8 cellular contexts compared by ENCODE assay signal in the genomic region with DNA sequence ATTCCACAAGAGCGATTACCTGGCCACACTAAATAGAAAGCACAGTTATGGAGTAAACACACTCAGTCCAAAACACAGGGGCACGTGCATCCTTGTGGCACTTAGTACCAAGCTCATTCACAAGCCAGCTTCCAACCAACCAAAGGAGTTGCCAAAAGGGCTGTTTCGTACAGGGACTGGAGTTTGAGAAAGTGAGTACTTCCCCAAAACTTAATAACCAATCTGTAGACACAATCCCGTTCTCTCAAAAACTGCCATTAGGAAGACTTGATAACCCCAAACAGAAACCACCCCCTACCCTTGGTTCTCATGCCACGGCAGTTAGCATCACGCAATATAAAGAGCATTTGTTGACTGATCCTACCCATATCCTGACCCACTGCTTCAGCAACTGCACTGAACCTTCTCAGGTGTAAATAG.
DNase-seq lines count a peak whose midpoint lies in the region; ATAC-seq and TF ChIP-seq lines count a peak whose summit lies in the region.

No MANE protein-coding gene starts in this region.

- ATAC-seq in HG02943 (IDR thresholded peaks at IDR 0.05; ENCODE audit: low read depth, unreplicated experiment): peak; percentile 17

- intact Hi-C loops in activated CD4-positive, alpha-beta memory T cell treated with anti-CD3 and anti-CD28 coated beads for 36 hours (cut with micrococcal nuclease): no loop called here
- intact Hi-C loops in prostate gland (cut with DNase I): no loop called here

- no peaks in the 10 kb centered on the region for H3K27me3 Mint-ChIP-seq in activated CD4-positive, alpha-beta memory T cell treated with anti-CD3 and anti-CD28 coated beads for 36 hours

- H3K4me3 ChIP-seq in cardiac muscle cell (peak overlapping the region; percentile 46), prostate gland (peak overlapping the region; percentile 41 to 56)

- H3K27ac ChIP-seq in cardiac muscle cell (no peak overlapping the region), prostate gland (no peak overlapping the region)

- H3K4me1 Mint-ChIP-seq in activated CD4-positive, alpha-beta memory T cell treated with anti-CD3 and anti-CD28 coated beads for 36 hours (ENCODE audit: low read depth): peaks cover 30% of the 10 kb centered on the region

- no peak for TF ChIP-seq CTCF in cardiac muscle cell (IDR thresholded peaks at IDR 0.05; ENCODE audit: low read depth, low read length)
- no peak for TF ChIP-seq CTCF in prostate gland (IDR thresholded peaks at IDR 0.05)

- no peaks in the 10 kb centered on the region for H3K9me3 Mint-ChIP-seq in activated CD4-positive, alpha-beta memory T cell treated with anti-CD3 and anti-CD28 coated beads for 36 hours

- no peaks in the 10 kb centered on the region for H3K36me3 Mint-ChIP-seq in activated CD4-positive, alpha-beta memory T cell treated with anti-CD3 and anti-CD28 coated beads for 36 hours

- H3K36me3 ChIP-seq in cardiac muscle cell (no peaks in the 10 kb centered on the region), prostate gland (no peaks in the 10 kb centered on the region)

- H3K27me3 ChIP-seq in cardiac muscle cell (peaks cover 39% of the 10 kb centered on the region), prostate gland (replicated peaks; ENCODE audit: insufficient read depth) (no peaks in the 10 kb centered on the region)

- peaks cover 8% of the 10 kb centered on the region for H3K4me1 ChIP-seq in cardiac muscle cell (ENCODE audit: low read depth)
- no peaks in the 10 kb centered on the region for H3K4me1 ChIP-seq in prostate gland (replicated peaks)

- H3K9me3 ChIP-seq in cardiac muscle cell (ENCODE audit: low read depth) (no peaks in the 10 kb centered on the region), prostate gland (no peaks in the 10 kb centered on the region)

- peak overlapping the region; percentile 80 for H3K4me3 Mint-ChIP-seq in activated CD4-positive, alpha-beta memory T cell treated with anti-CD3 and anti-CD28 coated beads for 36 hours

- 45% methylated on average over 6 of the region's 6 CpGs for WGBS in prostate gland

- no peak overlapping the region for H3K27ac Mint-ChIP-seq in activated CD4-positive, alpha-beta memory T cell treated with anti-CD3 and anti-CD28 coated beads for 36 hours

- POLR2A ChIA-PET in activated CD4-positive, alpha-beta memory T cell treated with anti-CD3 and anti-CD28 coated beads for 36 hours (lab: Charles Lee): no interaction called here

- DNase-seq in EH (ENCODE audit: low read depth) (peak; percentile 39), cardiac muscle cell (ENCODE audit: low read depth in 1 of 2, low spot score in 1 of 2) (peak in 1 of 2 donors; percentile 12), prostate gland (ENCODE audit: low spot score) (no peak), NCI-H2227 treated with DMSO at 0.1 percent for 48 hours (lab: John Stamatoyannopoulos, UW) (no peak), GOT3 (lab: John Stamatoyannopoulos, UW) (no peak)
- no peak for DNase-seq in activated CD4-positive, alpha-beta memory T cell treated with anti-CD3 and anti-CD28 coated beads for 36 hours
- DNase-seq in activated effector memory CD4-positive, alpha-beta T cell treated with anti-CD3 and anti-CD28 coated beads, Interleukin-2, amount 50 U/mL, for 16 hours: no peak

- CTCF ChIA-PET in activated CD4-positive, alpha-beta memory T cell treated with anti-CD3 and anti-CD28 coated beads for 36 hours (lab: Charles Lee): interaction anchor here (1.4 to 1.9 kb wide), 2 partner anchors 15 to 21 kb away, joined by 6 to 8 read pairs; no protein-coding TSS in a partner anchor

- no peak for TF ChIP-seq POLR2A in prostate gland (IDR thresholded peaks at IDR 0.05)
